8 cellular contexts compared by ENCODE assay signal in genomic region chr10:86711237-86711956, GRCh38. TPM values are rescaled to one million over a fixed set of nuclear protein-coding genes. Genes with fewer than 3 reads are reported as not detected.
DNase-seq lines count a peak whose midpoint lies in the region; ATAC-seq and TF ChIP-seq lines count a peak whose summit lies in the region.

No MANE protein-coding gene starts in this region.

- H3K4me3 ChIP-seq in CD4-positive, alpha-beta memory T cell (ENCODE audit: low read length in 2 of 2): peak overlapping the region; percentile 42 to 66
- H3K4me3 ChIP-seq in endodermal cell (ENCODE audit: low read length): peak overlapping the region; percentile 76

- CTCF ChIA-PET in CD4-positive, alpha-beta memory T cell (lab: Charles Lee; ENCODE audit: partially characterized antibody): interaction anchor here (1.6 kb wide), 1 partner anchor 8 kb away, joined by 4 read pairs; no protein-coding TSS in a partner anchor
- CTCF ChIA-PET in activated CD8-positive, alpha-beta memory T cell treated with anti-CD3 and anti-CD28 coated beads, Interleukin-2, amount 10 ng/mL, durations not matched to agents 7 days and 5 days (lab: Charles Lee): interaction anchor here (0.7 to 1.8 kb wide), 11 partner anchors 46 to 312 kb away, joined by 3 to 6 read pairs (median 3); no protein-coding TSS in a partner anchor

- peak overlapping the region; percentile 53 for H3K9ac ChIP-seq in endodermal cell (ENCODE audit: extremely low read depth, low read length, poor library complexity, severe bottlenecking)

- H3K27me3 ChIP-seq in CD4-positive, alpha-beta memory T cell (ENCODE audit: insufficient read depth, low read length): no peaks in the 10 kb centered on the region
- no peaks in the 10 kb centered on the region for H3K27me3 ChIP-seq in endodermal cell (ENCODE audit: control insufficient read depth, insufficient read depth, low read length, poor library complexity, severe bottlenecking)

- ATAC-seq in GM19351 (IDR thresholded peaks at IDR 0.05; ENCODE audit: unreplicated experiment) (peak; percentile 79), HG03469 (IDR thresholded peaks at IDR 0.05; ENCODE audit: unreplicated experiment) (peak; percentile 74)
- peak; percentile 96 for ATAC-seq in activated CD8-positive, alpha-beta memory T cell treated with anti-CD3 and anti-CD28 coated beads, Interleukin-2, amount 10 ng/mL, durations not matched to agents 7 days and 5 days

- peaks cover 7 to 21% (median 14%) of the 10 kb centered on the region in 4 donors for H3K4me1 Mint-ChIP-seq in CD4-positive, alpha-beta memory T cell
- H3K4me1 Mint-ChIP-seq in activated CD8-positive, alpha-beta memory T cell treated with anti-CD3 and anti-CD28 coated beads, Interleukin-2, amount 10 ng/mL, durations not matched to agents 7 days and 5 days: peaks cover 9% of the 10 kb centered on the region
- H3K4me1 Mint-ChIP-seq in endodermal cell: peaks cover 30% of the 10 kb centered on the region

- no peaks in the 10 kb centered on the region for H3K9me3 ChIP-seq in CD4-positive, alpha-beta memory T cell (ENCODE audit: control insufficient read depth in 1 of 2, low read length in 2 of 2)
- no peaks in the 10 kb centered on the region for H3K9me3 ChIP-seq in endodermal cell (ENCODE audit: control insufficient read depth, low read length)

- no peaks in the 10 kb centered on the region for H3K36me3 ChIP-seq in CD4-positive, alpha-beta memory T cell (ENCODE audit: insufficient read depth, low read length)
- no peaks in the 10 kb centered on the region for H3K36me3 ChIP-seq in endodermal cell (ENCODE audit: control insufficient read depth, insufficient read depth, low read length)

- DNase-seq in CD4-positive, alpha-beta memory T cell: peak; percentile 81 to 88 (median 87)
- peak; percentile 84 for DNase-seq in NCI-H82 (lab: John Stamatoyannopoulos, UW)
- DNase-seq in activated CD8-positive, alpha-beta memory T cell treated with anti-CD3 and anti-CD28 coated beads, Interleukin-2, amount 10 ng/mL, durations not matched to agents 7 days and 5 days: peak; percentile 89
- peak; percentile 96 for DNase-seq in endodermal cell
- peak; percentile 87 for DNase-seq in midbrain (lab: John Stamatoyannopoulos, UW)
- DNase-seq in stimulated activated CD8-positive, alpha-beta memory T cell treated with anti-CD3 and anti-CD28 coated beads, Interleukin-15, amount 100 ng/mL, for 48 hours (ENCODE audit: low read depth in 2 of 2): peak; percentile 78 to 79

- no peaks in the 10 kb centered on the region for H3K36me3 Mint-ChIP-seq in CD4-positive, alpha-beta memory T cell
- no peaks in the 10 kb centered on the region for H3K36me3 Mint-ChIP-seq in activated CD8-positive, alpha-beta memory T cell treated with anti-CD3 and anti-CD28 coated beads, Interleukin-2, amount 10 ng/mL, durations not matched to agents 7 days and 5 days
- H3K36me3 Mint-ChIP-seq in endodermal cell (ENCODE audit: low read depth): no peaks in the 10 kb centered on the region

- H3K9me3 Mint-ChIP-seq in CD4-positive, alpha-beta memory T cell: no peaks in the 10 kb centered on the region
- no peaks in the 10 kb centered on the region for H3K9me3 Mint-ChIP-seq in activated CD8-positive, alpha-beta memory T cell treated with anti-CD3 and anti-CD28 coated beads, Interleukin-2, amount 10 ng/mL, durations not matched to agents 7 days and 5 days (ENCODE audit: low read depth)
- H3K9me3 Mint-ChIP-seq in endodermal cell: no peaks in the 10 kb centered on the region

- peak overlapping the region; percentile 87 to 97 (median 96) for H3K27ac Mint-ChIP-seq in CD4-positive, alpha-beta memory T cell
- peak overlapping the region; percentile 92 for H3K27ac Mint-ChIP-seq in activated CD8-positive, alpha-beta memory T cell treated with anti-CD3 and anti-CD28 coated beads, Interleukin-2, amount 10 ng/mL, durations not matched to agents 7 days and 5 days
- H3K27ac Mint-ChIP-seq in endodermal cell: peak overlapping the region; percentile 97

- H3K4me1 ChIP-seq in CD4-positive, alpha-beta memory T cell (ENCODE audit: insufficient read depth, low read length): peaks cover 15% of the 10 kb centered on the region
- no peaks in the 10 kb centered on the region for H3K4me1 ChIP-seq in endodermal cell (ENCODE audit: control insufficient read depth, insufficient read depth, low read length)

- WGBS in endodermal cell (ENCODE audit: insufficient coverage in 1 of 2, insufficient read length in 1 of 2), 2 experiments: 0% methylated on average over 2 to 93 of the region's 94 CpGs

- intact Hi-C loops in CD4-positive, alpha-beta memory T cell (cut with micrococcal nuclease): loop anchor here (1.0 to 5.0 kb wide), 7 partner anchors 23 to 383 kb away; partner anchors contain the start of genes BMPR1A, GLUD1, SHLD2 and WAPL

- peak; percentile 95 for TF ChIP-seq CTCF in endodermal cell (conservative IDR thresholded peaks at IDR 0.05)

- no peaks in the 10 kb centered on the region for H3K27me3 Mint-ChIP-seq in CD4-positive, alpha-beta memory T cell
- no peaks in the 10 kb centered on the region for H3K27me3 Mint-ChIP-seq in activated CD8-positive, alpha-beta memory T cell treated with anti-CD3 and anti-CD28 coated beads, Interleukin-2, amount 10 ng/mL, durations not matched to agents 7 days and 5 days
- peaks cover 1% of the 10 kb centered on the region for H3K27me3 Mint-ChIP-seq in endodermal cell (ENCODE audit: insufficient read depth)

- POLR2A ChIA-PET in CD4-positive, alpha-beta memory T cell (lab: Charles Lee; ENCODE audit: partially characterized antibody): interaction anchor here (1.1 to 1.8 kb wide), 5 partner anchors 46 to 381 kb away, joined by 3 to 22 read pairs (median 4); partner anchors contain the start of gene BMPR1A

- H3K4me3 Mint-ChIP-seq in CD4-positive, alpha-beta memory T cell: peak overlapping the region; percentile 86 to 96 (median 92)
- peak overlapping the region; percentile 80 for H3K4me3 Mint-ChIP-seq in activated CD8-positive, alpha-beta memory T cell treated with anti-CD3 and anti-CD28 coated beads, Interleukin-2, amount 10 ng/mL, durations not matched to agents 7 days and 5 days
- peak overlapping the region; percentile 67 for H3K4me3 Mint-ChIP-seq in endodermal cell

- peak overlapping the region; percentile 75 for H3K27ac ChIP-seq in CD4-positive, alpha-beta memory T cell (ENCODE audit: low read depth, low read length)
- H3K27ac ChIP-seq in endodermal cell (ENCODE audit: low read depth, low read length): peak overlapping the region; percentile 78

RNA-seq across cellular contexts. Expression of gene LDB3, which starts 43.1 kb away (rescaled TPM):
- under 1 TPM in 1 of 2 experiments, not detected in 1; 0.08 TPM for total RNA-seq in CD4-positive, alpha-beta memory T cell
- not detected for polyA plus RNA-seq in CD4-positive, alpha-beta memory T cell
- under 1 TPM; 0.05 to 0.23 TPM for total RNA-seq in activated CD8-positive, alpha-beta memory T cell treated with anti-CD3 and anti-CD28 coated beads, Interleukin-2, amount 10 ng/mL, durations not matched to agents 7 days and 5 days
- total RNA-seq in endodermal cell: under 1 TPM; 0.11 to 0.35 TPM
- polyA plus RNA-seq in endodermal cell (2013, experiment 1 of 2): 1.00 TPM
- 1.3 TPM for polyA plus RNA-seq in endodermal cell (2013, experiment 2 of 2)

RNA-seq across cellular contexts. Expression of gene BMPR1A, which starts 45.0 kb away (rescaled TPM):
- total RNA-seq in CD4-positive, alpha-beta memory T cell: 10 to 100 TPM; 15.5 to 21.0 TPM
- polyA plus RNA-seq in CD4-positive, alpha-beta memory T cell: 1 to 10 TPM; 4.7 to 5.2 TPM
- 10 to 100 TPM; 17.1 to 19.5 TPM for total RNA-seq in activated CD8-positive, alpha-beta memory T cell treated with anti-CD3 and anti-CD28 coated beads, Interleukin-2, amount 10 ng/mL, durations not matched to agents 7 days and 5 days
- 10 to 100 TPM; 69.4 to 96.4 TPM for total RNA-seq in endodermal cell
- 40.2 TPM for polyA plus RNA-seq in endodermal cell (2013, experiment 1 of 2)
- polyA plus RNA-seq in endodermal cell (2013, experiment 2 of 2): 38.8 TPM

RNA-seq across cellular contexts. Expression of gene OPN4, which starts 57.0 kb away (rescaled TPM):
- not detected for total RNA-seq in CD4-positive, alpha-beta memory T cell
- not detected for polyA plus RNA-seq in CD4-positive, alpha-beta memory T cell
- not detected for total RNA-seq in activated CD8-positive, alpha-beta memory T cell treated with anti-CD3 and anti-CD28 coated beads, Interleukin-2, amount 10 ng/mL, durations not matched to agents 7 days and 5 days
- total RNA-seq in endodermal cell: not detected
- not detected for polyA plus RNA-seq in endodermal cell (2013, experiment 1 of 2)
- not detected for polyA plus RNA-seq in endodermal cell (2013, experiment 2 of 2)

Comparison
In these comparisons a context has a peak if more than half of its experiments do, and no peak if none do; other contexts are left out.
1. Peak in every context shown above with its lines: DNase-seq, ATAC-seq, H3K4me3 ChIP-seq and H3K27ac ChIP-seq.